8 cellular contexts compared by ENCODE assay signal in the genomic region with DNA sequence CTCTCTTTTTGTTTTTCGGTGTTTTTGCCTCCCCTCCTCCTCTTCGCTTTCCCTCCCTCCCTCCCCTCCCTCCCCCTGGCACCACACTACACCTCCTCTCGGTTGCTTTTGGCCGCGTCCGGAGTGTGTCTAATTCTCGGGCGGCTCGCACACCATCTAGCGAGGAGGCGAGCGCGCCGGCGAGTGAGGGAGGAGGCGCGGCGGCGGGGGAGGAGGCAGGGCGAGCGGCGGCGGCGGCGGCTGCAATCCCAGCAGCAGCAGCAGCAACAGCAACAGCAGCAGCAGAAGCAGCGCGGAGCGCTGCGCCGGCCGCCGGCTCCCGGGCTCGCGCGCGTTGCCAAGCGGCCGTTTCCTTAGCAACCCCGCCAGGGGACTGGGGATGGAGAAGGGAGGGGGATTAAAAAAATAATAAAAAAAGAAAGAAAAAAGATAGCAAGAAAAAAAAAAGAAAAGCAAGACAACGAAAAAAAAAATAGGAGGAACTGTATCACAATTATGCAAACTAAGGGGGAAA. TPM values are rescaled to one million over a fixed set of nuclear protein-coding genes. Genes with fewer than 3 reads are reported as not detected.
DNase-seq lines count a peak whose midpoint lies in the region; ATAC-seq and TF ChIP-seq lines count a peak whose summit lies in the region.

No MANE protein-coding gene starts in this region.

- WGBS in right lobe of liver (ENCODE audit: insufficient coverage, low coverage, low lambda C conversion rate, missing lambda C conversion rate): 2% methylated on average over 7 of the region's 41 CpGs

- no peaks in the 10 kb centered on the region for H3K9me3 ChIP-seq in right lobe of liver

- H3K27ac Mint-ChIP-seq in activated CD4-positive, alpha-beta T cell treated with anti-CD3 and anti-CD28 coated beads, Interleukin-2, amount 10 ng/mL, durations not matched to agents 24 days and 14 days: no peak overlapping the region

- H3K36me3 Mint-ChIP-seq in activated CD4-positive, alpha-beta T cell treated with anti-CD3 and anti-CD28 coated beads, Interleukin-2, amount 10 ng/mL, durations not matched to agents 24 days and 14 days (ENCODE audit: low read depth): no peaks in the 10 kb centered on the region

- H3K4me1 Mint-ChIP-seq in activated CD4-positive, alpha-beta T cell treated with anti-CD3 and anti-CD28 coated beads, Interleukin-2, amount 10 ng/mL, durations not matched to agents 24 days and 14 days: peaks cover 5% of the 10 kb centered on the region

- peak overlapping the region in 2 of 3 donors; percentile 27 to 30 for H3K27ac ChIP-seq in right lobe of liver

- peak; percentile 89 for DNase-seq in AG20443 (ENCODE audit: low spot score)
- DNase-seq in NCI-H2196 (lab: John Stamatoyannopoulos, UW; ENCODE audit: unreplicated experiment): peak; percentile 86
- peak; percentile 88 for DNase-seq in activated CD4-positive, alpha-beta T cell treated with anti-CD3 and anti-CD28 coated beads, Interleukin-2, amount 10 ng/mL, durations not matched to agents 24 days and 14 days
- DNase-seq in effector CD8-positive, alpha-beta T cell (lab: John Stamatoyannopoulos, UW): peak; percentile 35
- peak; percentile 66 to 77 (median 76) for DNase-seq in right lobe of liver
- peak; percentile 57 for DNase-seq in stimulated activated CD4-positive, alpha-beta T cell treated with anti-CD3 and anti-CD28 coated beads, Interleukin-4, amount 100 ng/mL, for 1 hour

- peaks cover 0 to 7% (median 0%) of the 10 kb centered on the region in 4 donors for H3K4me1 ChIP-seq in right lobe of liver

- no peak for TF ChIP-seq POLR2A in right lobe of liver (IDR thresholded peaks at IDR 0.05)

- peaks cover 39% of the 10 kb centered on the region for H3K27me3 Mint-ChIP-seq in activated CD4-positive, alpha-beta T cell treated with anti-CD3 and anti-CD28 coated beads, Interleukin-2, amount 10 ng/mL, durations not matched to agents 24 days and 14 days

- H3K4me3 Mint-ChIP-seq in activated CD4-positive, alpha-beta T cell treated with anti-CD3 and anti-CD28 coated beads, Interleukin-2, amount 10 ng/mL, durations not matched to agents 24 days and 14 days: no peak overlapping the region

- intact Hi-C loops in activated CD4-positive, alpha-beta T cell treated with anti-CD3 and anti-CD28 coated beads, Interleukin-2, amount 10 ng/mL, durations not matched to agents 24 days and 14 days (cut with micrococcal nuclease): loop anchor here (10.0 kb wide), 1 partner anchor 1198 kb away; the partner anchor contains the start of gene ZRANB2
- intact Hi-C loops in right lobe of liver (cut with DNase I): no loop called here

- H3K36me3 ChIP-seq in right lobe of liver: no peaks in the 10 kb centered on the region

- ATAC-seq in GM19023 (IDR thresholded peaks at IDR 0.05; ENCODE audit: unreplicated experiment) (peak; percentile 83), HG03159 (IDR thresholded peaks at IDR 0.05; ENCODE audit: unreplicated experiment) (peak; percentile 69), right lobe of liver (peak; percentile 84 to 96 (median 87))

- no peak for TF ChIP-seq CTCF in right lobe of liver (IDR thresholded peaks at IDR 0.05)

- H3K4me3 ChIP-seq in right lobe of liver: peak overlapping the region; percentile 46 to 64 (median 52)

- no peaks in the 10 kb centered on the region for H3K9me3 Mint-ChIP-seq in activated CD4-positive, alpha-beta T cell treated with anti-CD3 and anti-CD28 coated beads, Interleukin-2, amount 10 ng/mL, durations not matched to agents 24 days and 14 days

- no peaks in the 10 kb centered on the region for H3K27me3 ChIP-seq in right lobe of liver

RNA-seq across cellular contexts. Expression of gene NEGR1, which starts 0.4 kb away (rescaled TPM):
- total RNA-seq in activated CD4-positive, alpha-beta T cell treated with anti-CD3 and anti-CD28 coated beads, Interleukin-2, amount 10 ng/mL, durations not matched to agents 24 days and 14 days: not detected in 2 replicates
- under 1 TPM; 0.02 to 0.31 (median 0.14) TPM for total RNA-seq in right lobe of liver

Comparison
In these comparisons a context has a peak if more than half of its experiments do, and no peak if none do; other contexts are left out.
1. Peak in every context shown above with its lines: DNase-seq, ATAC-seq, H3K4me3 ChIP-seq and H3K27ac ChIP-seq.
2. DNase-seq: peak in every context shown above with its lines; median percentile 89 in AG20443; 88 in activated CD4-positive, alpha-beta T cell treated with anti-CD3 and anti-CD28 coated beads, Interleukin-2, amount 10 ng/mL, durations not matched to agents 24 days and 14 days; 86 in NCI-H2196; 76 in right lobe of liver; 57 in stimulated activated CD4-positive, alpha-beta T cell treated with anti-CD3 and anti-CD28 coated beads, Interleukin-4, amount 100 ng/mL, for 1 hour; 35 in effector CD8-positive, alpha-beta T cell.